ENCODE assay signal across 8 cellular contexts in the genomic region with DNA sequence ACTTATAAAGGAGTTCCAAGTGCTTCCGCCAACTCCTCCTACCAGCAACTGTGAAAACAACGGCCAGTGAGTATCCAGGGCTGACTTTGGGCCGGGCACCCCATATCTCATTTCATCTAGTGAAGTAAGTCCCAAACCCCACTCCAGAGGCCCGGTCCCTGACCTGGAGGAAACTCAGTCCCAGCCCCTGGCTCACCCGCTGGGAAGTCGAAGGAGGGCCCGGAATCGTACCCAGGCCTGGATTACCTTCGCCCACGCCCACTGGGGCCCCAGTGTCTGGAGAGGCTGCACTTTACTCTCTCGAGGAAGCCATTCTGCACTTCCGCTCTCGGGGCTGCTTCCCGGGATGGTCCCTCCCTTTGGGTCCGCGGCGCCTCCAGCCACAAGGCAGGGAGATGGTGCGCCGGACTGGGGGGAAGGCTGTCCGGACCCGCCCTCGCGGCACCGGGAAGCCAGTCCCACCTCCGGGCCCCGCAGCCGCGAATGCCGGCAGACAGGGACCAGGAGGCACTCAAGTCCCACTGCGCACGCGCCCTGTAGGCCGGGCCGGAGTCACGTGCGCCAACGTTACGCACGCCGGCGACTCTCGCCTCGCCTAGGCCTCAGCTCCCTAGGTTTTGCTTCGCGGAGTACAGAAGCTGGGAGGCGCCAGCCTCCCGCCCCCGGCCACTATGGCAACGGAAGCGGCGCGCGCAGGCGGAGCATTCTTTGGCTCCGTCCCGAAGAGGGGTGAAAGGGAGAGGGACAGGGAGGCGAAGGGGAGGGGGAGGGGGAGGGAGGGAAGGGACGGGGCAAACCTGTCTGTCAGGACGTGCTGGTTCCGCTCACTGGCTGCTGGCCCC. TPM values are rescaled to one million over a fixed set of nuclear protein-coding genes. Genes with fewer than 3 reads are reported as not detected.
DNase-seq lines count a peak whose midpoint lies in the region; ATAC-seq and TF ChIP-seq lines count a peak whose summit lies in the region.

TSS of gene CMTR2 (minus strand) at position 513 of the 842 bp plus-strand sequence. CDS start 3,482 bp downstream, outside the sequence.

- H3K27ac Mint-ChIP-seq in activated B cell treated with CpG ODN at 0.5 μM for 24 hours = peak within 1 kb of the TSS; percentile 94

- POLR2A ChIA-PET in AG04450 (lab: Yijun Ruan, JAX) (interaction anchor here (0.6 to 1.1 kb wide), 4 partner anchors 54 to 1786 kb away, joined by 3 to 7 read pairs (median 4); no protein-coding TSS in a partner anchor), activated B cell treated with CpG ODN at 0.5 μM for 24 hours (lab: Charles Lee) (interaction anchor here (0.5 to 1.3 kb wide), 15 partner anchors 8 to 1501 kb away, joined by 3 to 12 read pairs (median 4); partner anchors contain the start of genes DHX38, TXNL4B, VAC14 and ZNF23)

- CTCF ChIA-PET in AG04450 (lab: Charles Lee) = interaction anchor here (0.6 to 1.7 kb wide), 5 partner anchors 14 to 195 kb away, joined by 3 to 11 read pairs (median 4); no protein-coding TSS in a partner anchor
- CTCF ChIA-PET in activated B cell treated with CpG ODN at 0.5 μM for 24 hours (lab: Charles Lee) = interaction anchor here (0.6 to 1.5 kb wide), 2 partner anchors 276 to 322 kb away, joined by 5 to 6 read pairs; no protein-coding TSS in a partner anchor

- peak within 1 kb of the TSS; percentile 80 for H3K4me3 ChIP-seq in AG04450 (ENCODE audit: low read depth, low read length)

- no peak for TF ChIP-seq CTCF in AG04450 (IDR thresholded peaks at IDR 0.05; ENCODE audit: low read depth, low read length)
- TF ChIP-seq CTCF in activated B cell treated with CpG ODN at 0.5 μM for 24 hours (IDR thresholded peaks at IDR 0.05) = no peak

- ATAC-seq in GM18909 (IDR thresholded peaks at IDR 0.05; ENCODE audit: poor library complexity, unreplicated experiment) = peak; percentile 87
- ATAC-seq in HG03175 (IDR thresholded peaks at IDR 0.05; ENCODE audit: unreplicated experiment) = peak; percentile 86
- peak; percentile 89 for ATAC-seq in activated B cell treated with CpG ODN at 0.5 μM for 24 hours (ENCODE audit: low read depth)

- H3K4me3 Mint-ChIP-seq in activated B cell treated with CpG ODN at 0.5 μM for 24 hours = peak within 1 kb of the TSS; percentile 89

- H3K27ac ChIP-seq in AG04450 (ENCODE audit: low read depth, low read length) (peak within 1 kb of the TSS; percentile 92), caudate nucleus (ENCODE audit: low read depth, low read length) (peak within 1 kb of the TSS; percentile 83)

- H3K9me3 Mint-ChIP-seq in activated B cell treated with CpG ODN at 0.5 μM for 24 hours = peaks cover 5% of the 10 kb centered on the region

- peaks cover 19% of the 10 kb centered on the region for H3K27me3 Mint-ChIP-seq in activated B cell treated with CpG ODN at 0.5 μM for 24 hours

- peaks cover 46% of the 10 kb centered on the region for H3K36me3 Mint-ChIP-seq in activated B cell treated with CpG ODN at 0.5 μM for 24 hours (ENCODE audit: low read depth)

- intact Hi-C loops in activated B cell treated with CpG ODN at 0.5 μM for 24 hours (cut with micrococcal nuclease) = loop anchor here (1.0 to 10.0 kb wide), 8 partner anchors 173 to 1376 kb away; partner anchors contain the start of genes COG4, DHODH, DHX38 and SF3B3

- peaks cover 4% of the 10 kb centered on the region for H3K27me3 ChIP-seq in AG04450 (ENCODE audit: control insufficient read depth, insufficient read depth, low read length)

- H3K4me1 Mint-ChIP-seq in activated B cell treated with CpG ODN at 0.5 μM for 24 hours = peaks cover 29% of the 10 kb centered on the region

- DNase-seq in AG04450 (ENCODE audit: low read depth, low spot score) (peak; percentile 96), NCI-H226 (peak; percentile 98), activated B cell treated with CpG ODN at 0.5 μM for 24 hours (peak; percentile 90), caudate nucleus (lab: John Stamatoyannopoulos, UW) (peak; percentile 11 to 96 (median 89)), inferior parietal cortex (ENCODE audit: extremely low spot score) (peak; percentile 98)
- peak; percentile 84 to 85 for DNase-seq in stimulated activated CD4-positive, alpha-beta T cell treated with anti-CD3 and anti-CD28 coated beads, Interleukin-12 subunit alpha, Interleukin-12 subunit beta, amount 100 ng/mL, for 24 hours (ENCODE audit: low read depth in 2 of 2)

- H3K9me3 ChIP-seq in AG04450 (ENCODE audit: control insufficient read depth, insufficient read depth, low read length) = no peaks in the 10 kb centered on the region; the same call in 1 of the 2 replicates

RNA-seq across cellular contexts. Expression of gene CMTR2, which starts in this region (rescaled TPM):
- polyA plus RNA-seq in AG04450 (2011; rRNA removed) = 21.8 and 32.7 TPM in 2 replicates
- polyA minus RNA-seq in AG04450 (2011; rRNA and poly(A)+ RNA removed) = 12.4 and 23.8 TPM in 2 replicates
- total RNA-seq in activated B cell treated with CpG ODN at 0.5 μM for 24 hours = 28.6 and 35.3 TPM in 2 replicates

Comparison
In these comparisons a context has a peak if more than half of its experiments do, and no peak if none do; other contexts are left out.
1. Peak in every context shown above with its lines: DNase-seq, ATAC-seq, H3K4me3 ChIP-seq and H3K27ac ChIP-seq.